In genomic region chr16:3003582-3004270, GRCh38 we compare ENCODE assay signal across 1 cellular context.
TF ChIP-seq lines count a peak whose summit lies in the region.

No MANE protein-coding gene starts in this region.

TF ChIP-seq in HepG2, 621 proteins besides CTCF, POLR2A, EP300 and RAD21 (continued from another document and continues in another):
- 0 out of 2 replicates have a peak, but pooled peaks have one; percentile 44 for TF ChIP-seq SRY (CRISPR knock-in tag; IDR thresholded peaks at IDR 0.05)
- TF ChIP-seq MXD3 (CRISPR knock-in tag; IDR thresholded peaks at IDR 0.05): 0 out of 2 replicates have a peak, but pooled peaks have one; percentile 43
- TF ChIP-seq PRDM10 (CRISPR knock-in tag; IDR thresholded peaks at IDR 0.05; ENCODE audit: low read depth): 0 out of 2 replicates have a peak, but pooled peaks have one; percentile 20
- TF ChIP-seq CREB1 (IDR thresholded peaks at IDR 0.05): peak; percentile 79
- no peak for TF ChIP-seq CREB1 (CRISPR knock-in tag; IDR thresholded peaks at IDR 0.05)
- TF ChIP-seq KDM2A (CRISPR knock-in tag; IDR thresholded peaks at IDR 0.05; ENCODE audit: borderline replicate concordance, low read depth): peak; percentile 92
- TF ChIP-seq HNRNPK (IDR thresholded peaks at IDR 0.05; ENCODE audit: low read depth, low read length, poor library complexity, severe bottlenecking): no peak
- TF ChIP-seq TAF1 (CRISPR knock-in tag; IDR thresholded peaks at IDR 0.05): no peak
- TF ChIP-seq RXRA (CRISPR knock-in tag; IDR thresholded peaks at IDR 0.05): peak; percentile 58; the same call in 1 of the 2 replicates
- peak; percentile 44; the same call in 1 of the 2 replicates for TF ChIP-seq ZNF598 (CRISPR knock-in tag; IDR thresholded peaks at IDR 0.05; ENCODE audit: borderline replicate concordance)
- 0 out of 2 replicates have a peak, but pooled peaks have one; percentile 51 for TF ChIP-seq POGK (CRISPR knock-in tag; conservative IDR thresholded peaks at IDR 0.05)
- TF ChIP-seq ZMYM3 (CRISPR knock-in tag; IDR thresholded peaks at IDR 0.05): peak; percentile 28; the same call in 1 of the 2 replicates
- no peak for TF ChIP-seq IRX3 (CRISPR knock-in tag; IDR thresholded peaks at IDR 0.05; ENCODE audit: borderline replicate concordance, low read depth)
- 0 out of 2 replicates have a peak, but pooled peaks have one; percentile 21 for TF ChIP-seq AKAP8 (CRISPR knock-in tag; IDR thresholded peaks at IDR 0.05)
- TF ChIP-seq ZNF775 (CRISPR knock-in tag; IDR thresholded peaks at IDR 0.05; ENCODE audit: borderline replicate concordance): no peak
- TF ChIP-seq ZNF232 (CRISPR knock-in tag; IDR thresholded peaks at IDR 0.05; ENCODE audit: borderline replicate concordance): peak; percentile 43; the same call in 1 of the 2 replicates
- TF ChIP-seq ATF3 (CRISPR knock-in tag; IDR thresholded peaks at IDR 0.05): no peak; the same call in 1 of the 2 replicates
- TF ChIP-seq ZNF280B (CRISPR knock-in tag; IDR thresholded peaks at IDR 0.05; ENCODE audit: borderline replicate concordance): peak; percentile 53; the same call in 1 of the 2 replicates
- TF ChIP-seq THAP9 (CRISPR knock-in tag; IDR thresholded peaks at IDR 0.05; ENCODE audit: borderline replicate concordance): peak; percentile 57; the same call in 1 of the 2 replicates
- TF ChIP-seq KDM5B (CRISPR knock-in tag; IDR thresholded peaks at IDR 0.05; ENCODE audit: borderline replicate concordance): peak; percentile 47; the same call in 1 of the 2 replicates
- no peak for TF ChIP-seq MLXIP (CRISPR knock-in tag; IDR thresholded peaks at IDR 0.05; ENCODE audit: borderline replicate concordance)
- peak; percentile 69; the same call in 1 of the 2 replicates for TF ChIP-seq KLF12 (CRISPR knock-in tag; IDR thresholded peaks at IDR 0.05; ENCODE audit: borderline replicate concordance)
- no peak for TF ChIP-seq WIZ (CRISPR knock-in tag; IDR thresholded peaks at IDR 0.05)
- TF ChIP-seq SRSF4 (IDR thresholded peaks at IDR 0.05; ENCODE audit: low read depth, low read length, poor library complexity, severe bottlenecking): no peak
- TF ChIP-seq JARID2 (CRISPR knock-in tag; IDR thresholded peaks at IDR 0.05; ENCODE audit: insufficient replicate concordance): no peak
- TF ChIP-seq MXD4 (CRISPR knock-in tag; IDR thresholded peaks at IDR 0.05): peak; percentile 44; the same call in 1 of the 2 replicates
- peak; percentile 69 for TF ChIP-seq ZGPAT (CRISPR knock-in tag; IDR thresholded peaks at IDR 0.05)
- TF ChIP-seq ZNF225 (CRISPR knock-in tag; IDR thresholded peaks at IDR 0.05): no peak
- TF ChIP-seq ZNF564 (CRISPR knock-in tag; IDR thresholded peaks at IDR 0.05): no peak
- TF ChIP-seq ATF4 (CRISPR knock-in tag; IDR thresholded peaks at IDR 0.05): no peak
- 0 out of 2 replicates have a peak, but pooled peaks have one; percentile 60 for TF ChIP-seq ZFP36L1 (CRISPR knock-in tag; IDR thresholded peaks at IDR 0.05)
- TF ChIP-seq ZBTB14 (CRISPR knock-in tag; IDR thresholded peaks at IDR 0.05): peak; percentile 67
- TF ChIP-seq NFATC3 (CRISPR knock-in tag; IDR thresholded peaks at IDR 0.05): no peak
- peak; percentile 39; the same call in 1 of the 2 replicates for TF ChIP-seq POLR2G (IDR thresholded peaks at IDR 0.05; ENCODE audit: low read depth, low read length)
- no peak for TF ChIP-seq NCOA1 (CRISPR knock-in tag; IDR thresholded peaks at IDR 0.05)
- peak; percentile 75 for TF ChIP-seq AGO1 (IDR thresholded peaks at IDR 0.05; ENCODE audit: low read depth, low read length, poor library complexity, severe bottlenecking)
- peak; percentile 53; the same call in 1 of the 2 replicates for TF ChIP-seq ZFP91 (CRISPR knock-in tag; IDR thresholded peaks at IDR 0.05; ENCODE audit: borderline replicate concordance)
- no peak for TF ChIP-seq ZNF670 (CRISPR knock-in tag; IDR thresholded peaks at IDR 0.05; ENCODE audit: borderline replicate concordance)
- TF ChIP-seq ZFP36L2 (CRISPR knock-in tag; IDR thresholded peaks at IDR 0.05): 0 out of 2 replicates have a peak, but pooled peaks have one; percentile 65
